Comparison of ENCODE assay signal across 1 cellular context in genomic region chr11:116813170-116813569, GRCh38.
TF ChIP-seq lines count a peak whose summit lies in the region.

No MANE protein-coding gene starts in this region.

TF ChIP-seq in HepG2, 621 proteins besides CTCF, POLR2A, EP300 and RAD21:
- TF ChIP-seq DRAP1 (CRISPR knock-in tag; IDR thresholded peaks at IDR 0.05): no peak
- no peak for TF ChIP-seq ZNF263 (CRISPR knock-in tag; IDR thresholded peaks at IDR 0.05)
- TF ChIP-seq, protein P1, sequence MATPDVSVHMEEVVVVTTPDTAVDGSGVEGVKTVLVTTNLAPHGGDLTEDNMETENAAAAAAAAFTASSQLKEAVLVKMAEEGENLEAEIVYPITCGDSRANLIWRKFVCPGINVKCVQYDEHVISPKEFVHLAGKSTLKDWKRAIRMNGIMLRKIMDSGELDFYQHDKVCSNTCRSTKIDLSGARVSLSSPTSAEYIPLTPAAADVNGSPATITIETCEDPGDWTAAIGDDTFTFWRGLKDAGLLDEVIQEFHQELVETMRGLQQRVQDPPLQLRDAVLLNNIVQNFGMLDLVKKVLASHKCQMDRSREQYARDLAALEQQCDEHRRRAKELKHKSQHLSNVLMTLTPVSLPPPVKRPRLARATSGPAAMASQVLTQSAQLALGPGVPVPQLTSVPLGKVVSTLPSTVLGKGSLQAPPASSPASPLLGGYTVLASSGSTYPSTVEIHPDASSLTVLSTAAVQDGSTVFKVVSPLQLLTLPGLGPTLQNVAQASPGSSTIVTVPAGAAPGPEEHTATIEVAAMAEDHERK (CRISPR knock-in tag; IDR thresholded peaks at IDR 0.05; ENCODE audit: low read depth): no peak
- TF ChIP-seq HNF1A (IDR thresholded peaks at IDR 0.05; ENCODE audit: low read depth): no peak
- no peak for TF ChIP-seq HNF1A (CRISPR knock-in tag; IDR thresholded peaks at IDR 0.05; ENCODE audit: borderline replicate concordance)
- TF ChIP-seq ZNF383 (CRISPR knock-in tag; IDR thresholded peaks at IDR 0.05; ENCODE audit: borderline replicate concordance): no peak
- TF ChIP-seq TBL1XR1 (IDR thresholded peaks at IDR 0.05; ENCODE audit: borderline replicate concordance, low read length, partially characterized antibody): no peak
- TF ChIP-seq, protein P2, sequence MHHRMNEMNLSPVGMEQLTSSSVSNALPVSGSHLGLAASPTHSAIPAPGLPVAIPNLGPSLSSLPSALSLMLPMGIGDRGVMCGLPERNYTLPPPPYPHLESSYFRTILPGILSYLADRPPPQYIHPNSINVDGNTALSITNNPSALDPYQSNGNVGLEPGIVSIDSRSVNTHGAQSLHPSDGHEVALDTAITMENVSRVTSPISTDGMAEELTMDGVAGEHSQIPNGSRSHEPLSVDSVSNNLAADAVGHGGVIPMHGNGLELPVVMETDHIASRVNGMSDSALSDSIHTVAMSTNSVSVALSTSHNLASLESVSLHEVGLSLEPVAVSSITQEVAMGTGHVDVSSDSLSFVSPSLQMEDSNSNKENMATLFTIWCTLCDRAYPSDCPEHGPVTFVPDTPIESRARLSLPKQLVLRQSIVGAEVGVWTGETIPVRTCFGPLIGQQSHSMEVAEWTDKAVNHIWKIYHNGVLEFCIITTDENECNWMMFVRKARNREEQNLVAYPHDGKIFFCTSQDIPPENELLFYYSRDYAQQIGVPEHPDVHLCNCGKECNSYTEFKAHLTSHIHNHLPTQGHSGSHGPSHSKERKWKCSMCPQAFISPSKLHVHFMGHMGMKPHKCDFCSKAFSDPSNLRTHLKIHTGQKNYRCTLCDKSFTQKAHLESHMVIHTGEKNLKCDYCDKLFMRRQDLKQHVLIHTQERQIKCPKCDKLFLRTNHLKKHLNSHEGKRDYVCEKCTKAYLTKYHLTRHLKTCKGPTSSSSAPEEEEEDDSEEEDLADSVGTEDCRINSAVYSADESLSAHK (CRISPR knock-in tag; IDR thresholded peaks at IDR 0.05; ENCODE audit: borderline replicate concordance): no peak
- no peak for TF ChIP-seq MTA1 (CRISPR knock-in tag; IDR thresholded peaks at IDR 0.05; ENCODE audit: borderline replicate concordance)
- TF ChIP-seq, protein P3, sequence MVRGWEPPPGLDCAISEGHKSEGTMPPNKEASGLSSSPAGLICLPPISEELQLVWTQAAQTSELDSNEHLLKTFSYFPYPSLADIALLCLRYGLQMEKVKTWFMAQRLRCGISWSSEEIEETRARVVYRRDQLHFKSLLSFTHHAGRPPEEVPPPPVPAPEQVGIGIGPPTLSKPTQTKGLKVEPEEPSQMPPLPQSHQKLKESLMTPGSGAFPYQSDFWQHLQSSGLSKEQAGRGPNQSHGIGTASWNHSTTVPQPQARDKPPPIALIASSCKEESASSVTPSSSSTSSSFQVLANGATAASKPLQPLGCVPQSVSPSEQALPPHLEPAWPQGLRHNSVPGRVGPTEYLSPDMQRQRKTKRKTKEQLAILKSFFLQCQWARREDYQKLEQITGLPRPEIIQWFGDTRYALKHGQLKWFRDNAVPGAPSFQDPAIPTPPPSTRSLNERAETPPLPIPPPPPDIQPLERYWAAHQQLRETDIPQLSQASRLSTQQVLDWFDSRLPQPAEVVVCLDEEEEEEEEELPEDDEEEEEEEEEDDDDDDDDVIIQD (CRISPR knock-in tag; IDR thresholded peaks at IDR 0.05; ENCODE audit: low read depth): no peak
- TF ChIP-seq ZNF709 (CRISPR knock-in tag; IDR thresholded peaks at IDR 0.05): no peak
- no peak for TF ChIP-seq PLRG1 (conservative IDR thresholded peaks at IDR 0.05)
- no peak for TF ChIP-seq GFI1 (CRISPR knock-in tag; IDR thresholded peaks at IDR 0.05; ENCODE audit: borderline replicate concordance)
- TF ChIP-seq, protein P4, sequence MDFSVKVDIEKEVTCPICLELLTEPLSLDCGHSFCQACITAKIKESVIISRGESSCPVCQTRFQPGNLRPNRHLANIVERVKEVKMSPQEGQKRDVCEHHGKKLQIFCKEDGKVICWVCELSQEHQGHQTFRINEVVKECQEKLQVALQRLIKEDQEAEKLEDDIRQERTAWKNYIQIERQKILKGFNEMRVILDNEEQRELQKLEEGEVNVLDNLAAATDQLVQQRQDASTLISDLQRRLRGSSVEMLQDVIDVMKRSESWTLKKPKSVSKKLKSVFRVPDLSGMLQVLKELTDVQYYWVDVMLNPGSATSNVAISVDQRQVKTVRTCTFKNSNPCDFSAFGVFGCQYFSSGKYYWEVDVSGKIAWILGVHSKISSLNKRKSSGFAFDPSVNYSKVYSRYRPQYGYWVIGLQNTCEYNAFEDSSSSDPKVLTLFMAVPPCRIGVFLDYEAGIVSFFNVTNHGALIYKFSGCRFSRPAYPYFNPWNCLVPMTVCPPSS (IDR thresholded peaks at IDR 0.05): no peak
- TF ChIP-seq, protein P5, sequence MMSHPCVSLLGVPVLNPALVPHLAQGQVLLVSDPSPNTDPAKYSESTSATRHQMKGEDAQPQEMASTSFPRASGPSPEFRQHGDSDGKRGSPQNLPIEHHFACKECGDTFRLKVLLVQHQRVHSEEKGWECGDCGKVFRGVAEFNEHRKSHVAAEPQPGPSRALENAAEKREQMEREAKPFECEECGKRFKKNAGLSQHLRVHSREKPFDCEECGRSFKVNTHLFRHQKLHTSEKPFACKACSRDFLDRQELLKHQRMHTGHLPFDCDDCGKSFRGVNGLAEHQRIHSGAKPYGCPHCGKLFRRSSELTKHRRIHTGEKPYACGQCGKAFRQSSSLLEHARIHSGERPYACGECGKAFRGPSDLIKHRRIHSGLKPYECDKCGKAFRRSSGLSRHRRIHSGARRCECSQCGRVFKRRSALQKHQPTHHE (CRISPR knock-in tag; IDR thresholded peaks at IDR 0.05; ENCODE audit: borderline replicate concordance): no peak
- no peak for TF ChIP-seq ZNF225 (CRISPR knock-in tag; IDR thresholded peaks at IDR 0.05)
- no peak for TF ChIP-seq ZNF501 (CRISPR knock-in tag; IDR thresholded peaks at IDR 0.05)
- no peak for TF ChIP-seq ZNF10 (CRISPR knock-in tag; IDR thresholded peaks at IDR 0.05; ENCODE audit: borderline replicate concordance, low read depth)
- no peak for TF ChIP-seq ZNF724P (CRISPR knock-in tag; IDR thresholded peaks at IDR 0.05; ENCODE audit: borderline replicate concordance)
- no peak for TF ChIP-seq ATF1 (CRISPR knock-in tag; IDR thresholded peaks at IDR 0.05)
- TF ChIP-seq, protein P6, sequence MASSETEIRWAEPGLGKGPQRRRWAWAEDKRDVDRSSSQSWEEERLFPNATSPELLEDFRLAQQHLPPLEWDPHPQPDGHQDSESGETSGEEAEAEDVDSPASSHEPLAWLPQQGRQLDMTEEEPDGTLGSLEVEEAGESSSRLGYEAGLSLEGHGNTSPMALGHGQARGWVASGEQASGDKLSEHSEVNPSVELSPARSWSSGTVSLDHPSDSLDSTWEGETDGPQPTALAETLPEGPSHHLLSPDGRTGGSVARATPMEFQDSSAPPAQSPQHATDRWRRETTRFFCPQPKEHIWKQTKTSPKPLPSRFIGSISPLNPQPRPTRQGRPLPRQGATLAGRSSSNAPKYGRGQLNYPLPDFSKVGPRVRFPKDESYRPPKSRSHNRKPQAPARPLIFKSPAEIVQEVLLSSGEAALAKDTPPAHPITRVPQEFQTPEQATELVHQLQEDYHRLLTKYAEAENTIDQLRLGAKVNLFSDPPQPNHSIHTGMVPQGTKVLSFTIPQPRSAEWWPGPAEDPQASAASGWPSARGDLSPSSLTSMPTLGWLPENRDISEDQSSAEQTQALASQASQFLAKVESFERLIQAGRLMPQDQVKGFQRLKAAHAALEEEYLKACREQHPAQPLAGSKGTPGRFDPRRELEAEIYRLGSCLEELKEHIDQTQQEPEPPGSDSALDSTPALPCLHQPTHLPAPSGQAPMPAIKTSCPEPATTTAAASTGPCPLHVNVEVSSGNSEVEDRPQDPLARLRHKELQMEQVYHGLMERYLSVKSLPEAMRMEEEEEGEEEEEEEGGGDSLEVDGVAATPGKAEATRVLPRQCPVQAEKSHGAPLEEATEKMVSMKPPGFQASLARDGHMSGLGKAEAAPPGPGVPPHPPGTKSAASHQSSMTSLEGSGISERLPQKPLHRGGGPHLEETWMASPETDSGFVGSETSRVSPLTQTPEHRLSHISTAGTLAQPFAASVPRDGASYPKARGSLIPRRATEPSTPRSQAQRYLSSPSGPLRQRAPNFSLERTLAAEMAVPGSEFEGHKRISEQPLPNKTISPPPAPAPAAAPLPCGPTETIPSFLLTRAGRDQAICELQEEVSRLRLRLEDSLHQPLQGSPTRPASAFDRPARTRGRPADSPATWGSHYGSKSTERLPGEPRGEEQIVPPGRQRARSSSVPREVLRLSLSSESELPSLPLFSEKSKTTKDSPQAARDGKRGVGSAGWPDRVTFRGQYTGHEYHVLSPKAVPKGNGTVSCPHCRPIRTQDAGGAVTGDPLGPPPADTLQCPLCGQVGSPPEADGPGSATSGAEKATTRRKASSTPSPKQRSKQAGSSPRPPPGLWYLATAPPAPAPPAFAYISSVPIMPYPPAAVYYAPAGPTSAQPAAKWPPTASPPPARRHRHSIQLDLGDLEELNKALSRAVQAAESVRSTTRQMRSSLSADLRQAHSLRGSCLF (CRISPR knock-in tag; IDR thresholded peaks at IDR 0.05; ENCODE audit: borderline replicate concordance): no peak
TF ChIP-seq in HepG2: peak in this region for 0.
